In genomic region chr10:86782691-86783418, GRCh38 we compare ENCODE assay signal across 15 cellular contexts. TPM values are rescaled to one million over a fixed set of nuclear protein-coding genes. Genes with fewer than 3 reads are reported as not detected.
DNase-seq lines count a peak whose midpoint lies in the region; ATAC-seq and TF ChIP-seq lines count a peak whose summit lies in the region.
"Had no signal": no experiment of that assay in that cellular context is flagged by ENCODE, and none has a peak within 500 bp of the region (broad histone marks: within the 10 kb centered on the region; RNA-seq: fewer than 3 reads in every experiment).

No MANE protein-coding gene starts in this region.

- no peaks in the 10 kb centered on the region for H3F3A ChIP-seq in GM23338 (replicated peaks; ENCODE audit: low read depth)

- ATAC-seq in GM18907 (IDR thresholded peaks at IDR 0.05; ENCODE audit: unreplicated experiment) = peak; percentile 55
- no peak for ATAC-seq in GM23338
- peak; percentile 51 for ATAC-seq in HG03575 (IDR thresholded peaks at IDR 0.05; ENCODE audit: extremely low read depth, insufficient number of reproducible peaks, low FRiP score, unreplicated experiment)
- ATAC-seq in gastrocnemius medialis = peak; percentile 92 to 97
- ATAC-seq: activated CD4-positive, CD25-positive, alpha-beta regulatory T cell treated with anti-CD3 and anti-CD28 coated beads, Interleukin-2, amount 50 U/mL, for 24 hours; activated T-helper 17 cell treated with anti-CD3 and anti-CD28 coated beads, Interleukin-2, amount 50 U/mL, for 72 hours; naive thymus-derived CD4-positive, alpha-beta T cell; SK-N-SH treated with all-trans-retinoic acid at 6 μM for 48 hours had no signal

- peaks cover 100% of the 10 kb centered on the region for H3K79me2 ChIP-seq in GM23338 (replicated peaks; ENCODE audit: insufficient read depth)

- intact Hi-C loops in gastrocnemius medialis (cut with DNase I; ENCODE audit: low total_unique reads) = no loop called here

- H3K9me3 ChIP-seq in gastrocnemius medialis = no peaks in the 10 kb centered on the region
- H3K9me3 ChIP-seq: HAP-1 had no signal

- H3K27me3 Mint-ChIP-seq in GM23338 (ENCODE audit: insufficient read depth, low read depth, poor library complexity) = no peaks in the 10 kb centered on the region
- H3K27me3 Mint-ChIP-seq in activated T-cell treated with anti-CD3 and anti-CD28 coated beads, Interleukin-2, amount 50 U/mL, for 24 hours = no peaks in the 10 kb centered on the region
- H3K27me3 Mint-ChIP-seq: activated T-helper 17 cell treated with anti-CD3 and anti-CD28 coated beads, Interleukin-2, amount 50 U/mL, for 72 hours had no signal

- H3K4me2 ChIP-seq in GM23338 = no peak overlapping the region

- no peak for TF ChIP-seq CTCF in GM23338 (conservative IDR thresholded peaks at IDR 0.05; ENCODE audit: low read depth in 2 of 2)
- TF ChIP-seq CTCF in gastrocnemius medialis (IDR thresholded peaks at IDR 0.05 in 4 of 5, conservative IDR thresholded peaks at IDR 0.05 in 1 of 5) = no peak

- H3K9me3 Mint-ChIP-seq in GM23338 = no peaks in the 10 kb centered on the region
- H3K9me3 Mint-ChIP-seq in activated T-cell treated with anti-CD3 and anti-CD28 coated beads, Interleukin-2, amount 50 U/mL, for 24 hours = peaks cover 8% of the 10 kb centered on the region

- no peaks in the 10 kb centered on the region for H3K9me2 ChIP-seq in GM23338 (ENCODE audit: insufficient read depth)

- H3K4me3 ChIP-seq in GM23338 (no peak overlapping the region), gastrocnemius medialis (peak overlapping the region in 2 of 4 donors; percentile 1 to 17)
- H3K4me3 ChIP-seq: HAP-1 had no signal

- H3K4me1 Mint-ChIP-seq in GM23338 = peaks cover 33% of the 10 kb centered on the region
- peaks cover 9% of the 10 kb centered on the region for H3K4me1 Mint-ChIP-seq in activated T-cell treated with anti-CD3 and anti-CD28 coated beads, Interleukin-2, amount 50 U/mL, for 24 hours (ENCODE audit: low read depth)

- H3K27me3 ChIP-seq in GM23338 (ENCODE audit: insufficient read depth) (no peaks in the 10 kb centered on the region), gastrocnemius medialis (no peaks in the 10 kb centered on the region)
- H3K27me3 ChIP-seq: brain microvascular endothelial cell had no signal

- peaks cover 50% of the 10 kb centered on the region for H3K4me1 ChIP-seq in GM23338 (ENCODE audit: insufficient read depth)
- peaks cover 52 to 53% of the 10 kb centered on the region in 2 donors for H3K4me1 ChIP-seq in gastrocnemius medialis

- no peak overlapping the region for H3K27ac Mint-ChIP-seq in GM23338
- no peak overlapping the region for H3K27ac Mint-ChIP-seq in activated T-cell treated with anti-CD3 and anti-CD28 coated beads, Interleukin-2, amount 50 U/mL, for 24 hours
- H3K27ac Mint-ChIP-seq: activated T-helper 17 cell treated with anti-CD3 and anti-CD28 coated beads, Interleukin-2, amount 50 U/mL, for 72 hours; naive thymus-derived CD4-positive, alpha-beta T cell had no signal

- no peak for DNase-seq in GM23338 (ENCODE audit: low spot score)
- no peak for DNase-seq in gastrocnemius medialis
- DNase-seq in GM19238 (ENCODE audit: insufficient read length, low spot score) = no peak
- no peak for DNase-seq in activated T-cell treated with anti-CD3 and anti-CD28 coated beads, Interleukin-2, amount 50 U/mL, for 24 hours
- no peak for DNase-seq in RPMI8226
- DNase-seq in activated CD4-positive, alpha-beta T cell treated with anti-CD3 and anti-CD28 coated beads for 48 hours = no peak
- DNase-seq: brain microvascular endothelial cell; erythroblast; naive thymus-derived CD4-positive, alpha-beta T cell had no signal

- H2AFZ ChIP-seq in GM23338 = no peak overlapping the region

- H3K4me3 Mint-ChIP-seq in GM23338 = no peak overlapping the region
- no peak overlapping the region for H3K4me3 Mint-ChIP-seq in activated T-cell treated with anti-CD3 and anti-CD28 coated beads, Interleukin-2, amount 50 U/mL, for 24 hours
- H3K4me3 Mint-ChIP-seq: activated T-helper 17 cell treated with anti-CD3 and anti-CD28 coated beads, Interleukin-2, amount 50 U/mL, for 72 hours; naive thymus-derived CD4-positive, alpha-beta T cell had no signal

- TF ChIP-seq POLR2A in gastrocnemius medialis (IDR thresholded peaks at IDR 0.05) = no peak

- H3K27ac ChIP-seq in GM23338 (ENCODE audit: low read depth) (peak overlapping the region; percentile 55; the same call in 1 of the 2 replicates), gastrocnemius medialis (peak overlapping the region; percentile 66 to 72 (median 72))
- H3K27ac ChIP-seq: brain microvascular endothelial cell had no signal

- H3K36me3 ChIP-seq in GM23338 (ENCODE audit: insufficient read depth) = no peaks in the 10 kb centered on the region
- no peaks in the 10 kb centered on the region for H3K36me3 ChIP-seq in gastrocnemius medialis
- H3K36me3 ChIP-seq: brain microvascular endothelial cell, HAP-1 had no signal

- H4K20me1 ChIP-seq in GM23338 (replicated peaks; ENCODE audit: insufficient read depth) = peaks cover 31% of the 10 kb centered on the region

- in situ Hi-C loops in gastrocnemius medialis (cut with MboI; ENCODE audit: low sequenced_read_pairs in 4 of 4) = no loop called here

- peaks cover 22% of the 10 kb centered on the region for H3K36me3 Mint-ChIP-seq in GM23338 (ENCODE audit: low read depth)
- H3K36me3 Mint-ChIP-seq in activated T-cell treated with anti-CD3 and anti-CD28 coated beads, Interleukin-2, amount 50 U/mL, for 24 hours (ENCODE audit: low read depth) = no peaks in the 10 kb centered on the region

TF ChIP-seq in GM23338, 12 proteins besides CTCF, POLR2A, EP300 and RAD21:
- TF ChIP-seq EZH2 (IDR thresholded peaks at IDR 0.05; ENCODE audit: low read depth, unreplicated experiment) (no peak), EZH2phosphoT487 (IDR thresholded peaks at IDR 0.05; ENCODE audit: unreplicated experiment) (no peak), STAT1 (IDR thresholded peaks at IDR 0.05; ENCODE audit: unreplicated experiment) (no peak), JUNB (IDR thresholded peaks at IDR 0.05; ENCODE audit: unreplicated experiment) (no peak), NANOG (IDR thresholded peaks at IDR 0.05; ENCODE audit: borderline replicate concordance) (no peak)
- TF ChIP-seq, protein P1, sequence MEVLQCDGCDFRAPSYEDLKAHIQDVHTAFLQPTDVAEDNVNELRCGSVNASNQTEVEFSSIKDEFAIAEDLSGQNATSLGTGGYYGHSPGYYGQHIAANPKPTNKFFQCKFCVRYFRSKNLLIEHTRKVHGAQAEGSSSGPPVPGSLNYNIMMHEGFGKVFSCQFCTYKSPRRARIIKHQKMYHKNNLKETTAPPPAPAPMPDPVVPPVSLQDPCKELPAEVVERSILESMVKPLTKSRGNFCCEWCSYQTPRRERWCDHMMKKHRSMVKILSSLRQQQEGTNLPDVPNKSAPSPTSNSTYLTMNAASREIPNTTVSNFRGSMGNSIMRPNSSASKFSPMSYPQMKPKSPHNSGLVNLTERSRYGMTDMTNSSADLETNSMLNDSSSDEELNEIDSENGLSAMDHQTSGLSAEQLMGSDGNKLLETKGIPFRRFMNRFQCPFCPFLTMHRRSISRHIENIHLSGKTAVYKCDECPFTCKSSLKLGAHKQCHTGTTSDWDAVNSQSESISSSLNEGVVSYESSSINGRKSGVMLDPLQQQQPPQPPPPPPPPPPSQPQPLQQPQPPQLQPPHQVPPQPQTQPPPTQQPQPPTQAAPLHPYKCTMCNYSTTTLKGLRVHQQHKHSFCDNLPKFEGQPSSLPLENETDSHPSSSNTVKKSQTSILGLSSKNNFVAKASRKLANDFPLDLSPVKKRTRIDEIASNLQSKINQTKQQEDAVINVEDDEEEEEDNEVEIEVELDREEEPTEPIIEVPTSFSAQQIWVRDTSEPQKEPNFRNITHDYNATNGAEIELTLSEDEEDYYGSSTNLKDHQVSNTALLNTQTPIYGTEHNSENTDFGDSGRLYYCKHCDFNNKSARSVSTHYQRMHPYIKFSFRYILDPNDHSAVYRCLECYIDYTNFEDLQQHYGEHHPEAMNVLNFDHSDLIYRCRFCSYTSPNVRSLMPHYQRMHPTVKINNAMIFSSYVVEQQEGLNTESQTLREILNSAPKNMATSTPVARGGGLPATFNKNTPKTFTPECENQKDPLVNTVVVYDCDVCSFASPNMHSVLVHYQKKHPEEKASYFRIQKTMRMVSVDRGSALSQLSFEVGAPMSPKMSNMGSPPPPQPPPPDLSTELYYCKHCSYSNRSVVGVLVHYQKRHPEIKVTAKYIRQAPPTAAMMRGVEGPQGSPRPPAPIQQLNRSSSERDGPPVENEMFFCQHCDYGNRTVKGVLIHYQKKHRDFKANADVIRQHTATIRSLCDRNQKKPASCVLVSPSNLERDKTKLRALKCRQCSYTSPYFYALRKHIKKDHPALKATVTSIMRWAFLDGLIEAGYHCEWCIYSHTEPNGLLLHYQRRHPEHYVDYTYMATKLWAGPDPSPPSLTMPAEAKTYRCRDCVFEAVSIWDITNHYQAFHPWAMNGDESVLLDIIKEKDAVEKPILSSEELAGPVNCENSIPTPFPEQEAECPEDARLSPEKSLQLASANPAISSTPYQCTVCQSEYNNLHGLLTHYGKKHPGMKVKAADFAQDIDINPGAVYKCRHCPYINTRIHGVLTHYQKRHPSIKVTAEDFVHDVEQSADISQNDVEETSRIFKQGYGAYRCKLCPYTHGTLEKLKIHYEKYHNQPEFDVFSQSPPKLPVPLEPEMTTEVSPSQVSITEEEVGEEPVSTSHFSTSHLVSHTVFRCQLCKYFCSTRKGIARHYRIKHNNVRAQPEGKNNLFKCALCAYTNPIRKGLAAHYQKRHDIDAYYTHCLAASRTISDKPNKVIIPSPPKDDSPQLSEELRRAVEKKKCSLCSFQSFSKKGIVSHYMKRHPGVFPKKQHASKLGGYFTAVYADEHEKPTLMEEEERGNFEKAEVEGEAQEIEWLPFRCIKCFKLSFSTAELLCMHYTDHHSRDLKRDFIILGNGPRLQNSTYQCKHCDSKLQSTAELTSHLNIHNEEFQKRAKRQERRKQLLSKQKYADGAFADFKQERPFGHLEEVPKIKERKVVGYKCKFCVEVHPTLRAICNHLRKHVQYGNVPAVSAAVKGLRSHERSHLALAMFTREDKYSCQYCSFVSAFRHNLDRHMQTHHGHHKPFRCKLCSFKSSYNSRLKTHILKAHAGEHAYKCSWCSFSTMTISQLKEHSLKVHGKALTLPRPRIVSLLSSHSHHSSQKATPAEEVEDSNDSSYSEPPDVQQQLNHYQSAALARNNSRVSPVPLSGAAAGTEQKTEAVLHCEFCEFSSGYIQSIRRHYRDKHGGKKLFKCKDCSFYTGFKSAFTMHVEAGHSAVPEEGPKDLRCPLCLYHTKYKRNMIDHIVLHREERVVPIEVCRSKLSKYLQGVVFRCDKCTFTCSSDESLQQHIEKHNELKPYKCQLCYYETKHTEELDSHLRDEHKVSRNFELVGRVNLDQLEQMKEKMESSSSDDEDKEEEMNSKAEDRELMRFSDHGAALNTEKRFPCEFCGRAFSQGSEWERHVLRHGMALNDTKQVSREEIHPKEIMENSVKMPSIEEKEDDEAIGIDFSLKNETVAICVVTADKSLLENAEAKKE (CRISPR knock-in tag; IDR thresholded peaks at IDR 0.05) = no peak

RNA-seq across cellular contexts. Expression of gene BMPR1A, which starts 26.4 kb away (rescaled TPM):
- 82.5 and 87.7 TPM in 2 replicates for total RNA-seq in GM23338 (2014; rRNA removed; shearing (Covaris generic))
- polyA plus RNA-seq in GM23338 (2016; fragmentation: Nextera tagmentation; extraction: Ambion mirVana) = 12.4 and 14.2 TPM in 2 replicates
- total RNA-seq in gastrocnemius medialis = 10 to 100 TPM; 16.4 to 22.7 (median 18.0) TPM
